6 cellular contexts compared by ENCODE assay signal in the genomic region with DNA sequence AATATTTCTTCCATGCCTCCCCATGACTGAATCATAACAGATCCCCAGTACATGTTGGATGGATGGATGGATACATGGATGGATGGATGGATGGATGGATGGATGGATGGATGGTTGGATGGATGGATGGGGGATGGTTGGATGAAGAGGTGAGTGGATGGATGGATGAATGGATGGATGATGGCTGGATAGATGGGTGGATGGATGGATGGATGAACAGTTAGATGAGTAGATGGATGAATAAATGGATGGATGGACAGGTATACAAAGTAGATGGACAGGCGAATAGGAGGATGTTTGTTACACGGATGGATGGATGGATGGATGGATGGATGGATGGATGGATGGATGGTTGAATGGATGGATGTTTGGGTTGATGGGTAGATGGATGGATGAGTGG.
"Had no signal": no experiment of that assay in that cellular context is flagged by ENCODE, and none has a peak within 500 bp of the region (broad histone marks: within the 10 kb centered on the region; RNA-seq: fewer than 3 reads in every experiment).

No MANE protein-coding gene starts in this region.

- DNase-seq: H7, KG1 had no signal

- H3K4me3 ChIP-seq: GM23338, HAP-1 had no signal

- H3K4me2 ChIP-seq: GM23338 had no signal

- ATAC-seq: GM23338, HCT116 had no signal

- H3K9me3 ChIP-seq: HAP-1 had no signal

- H2AFZ ChIP-seq: GM23338 had no signal

- FAIRE-seq: HTR-8/SVneo had no signal

- H3K36me3 ChIP-seq: HAP-1 had no signal

- H3K4me1 ChIP-seq: HAP-1 had no signal
